1 cellular context compared by ENCODE assay signal in the genomic region with DNA sequence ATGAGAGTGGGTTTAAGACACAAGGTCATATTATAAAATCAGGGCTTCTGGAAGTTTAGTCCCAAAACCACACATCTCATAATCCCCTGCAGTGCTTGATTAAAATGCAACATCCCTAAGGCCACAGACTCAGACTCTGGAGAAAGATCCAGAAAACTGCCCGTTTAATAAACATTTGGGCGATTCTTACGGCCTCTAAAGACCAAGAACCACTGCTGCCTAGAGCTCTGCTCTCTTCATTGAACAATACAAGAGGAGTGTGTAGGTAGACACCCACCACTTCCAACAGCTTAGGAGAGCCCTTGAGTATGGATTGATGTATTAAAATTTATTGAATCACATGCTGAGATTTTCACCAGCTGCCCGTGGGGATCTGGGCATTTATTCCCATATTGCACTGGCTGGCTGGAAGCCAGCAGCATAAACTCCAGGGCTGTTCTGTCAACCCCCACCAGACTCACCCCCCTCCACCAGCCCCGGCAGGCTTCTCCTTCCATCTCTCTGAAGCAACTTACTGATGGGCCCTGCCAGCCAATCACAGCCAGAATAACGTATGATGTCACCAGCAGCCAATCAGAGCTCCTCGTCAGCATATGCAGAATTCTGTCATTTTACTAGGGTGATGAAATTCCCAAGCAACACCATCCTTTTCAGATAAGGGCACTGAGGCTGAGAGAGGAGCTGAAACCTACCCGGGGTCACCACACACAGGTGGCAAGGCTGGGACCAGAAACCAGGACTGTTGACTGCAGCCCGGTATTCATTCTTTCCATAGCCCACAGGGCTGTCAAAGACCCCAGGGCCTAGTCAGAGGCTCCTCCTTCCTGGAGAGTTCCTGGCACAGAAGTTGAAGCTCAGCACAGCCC.
TF ChIP-seq lines count a peak whose summit lies in the region.

No MANE protein-coding gene starts in this region.

TF ChIP-seq in K562, 482 proteins besides CTCF, POLR2A, EP300 and RAD21 (continued from another document):
- TF ChIP-seq CEBPG (CRISPR knock-in tag; IDR thresholded peaks at IDR 0.05): peak; percentile 99
- peak; percentile 98 to 100 for TF ChIP-seq CEBPG (tag; conservative IDR thresholded peaks at IDR 0.05 in 1 of 2, IDR thresholded peaks at IDR 0.05 in 1 of 2)
- peak; percentile 42; the same call in 1 of the 2 replicates for TF ChIP-seq CREB1 (IDR thresholded peaks at IDR 0.05)
- TF ChIP-seq CREB1 (CRISPR knock-in tag; IDR thresholded peaks at IDR 0.05): no peak; the same call in 1 of the 2 replicates
- peak; percentile 72 for TF ChIP-seq CREM (IDR thresholded peaks at IDR 0.05; ENCODE audit: low read depth)
- peak; percentile 83 for TF ChIP-seq FOS (IDR thresholded peaks at IDR 0.05; ENCODE audit: extremely low read depth, insufficient read length)
- TF ChIP-seq ZNF263 (CRISPR knock-in tag; IDR thresholded peaks at IDR 0.05; ENCODE audit: borderline replicate concordance): peak; percentile 27; the same call in 1 of the 2 replicates
- peak; percentile 75 to 86 for TF ChIP-seq AFF1 (IDR thresholded peaks at IDR 0.05; ENCODE audit: low read depth in 1 of 2, partially characterized antibody in 2 of 2)
- peak; percentile 54 for TF ChIP-seq SUPT5H (IDR thresholded peaks at IDR 0.05)
- TF ChIP-seq ZNF224 (CRISPR knock-in tag; IDR thresholded peaks at IDR 0.05): no peak
- peak; percentile 13; the same call in 1 of the 2 replicates for TF ChIP-seq PATZ1 (CRISPR knock-in tag; IDR thresholded peaks at IDR 0.05; ENCODE audit: borderline replicate concordance)
- TF ChIP-seq, protein P1, sequence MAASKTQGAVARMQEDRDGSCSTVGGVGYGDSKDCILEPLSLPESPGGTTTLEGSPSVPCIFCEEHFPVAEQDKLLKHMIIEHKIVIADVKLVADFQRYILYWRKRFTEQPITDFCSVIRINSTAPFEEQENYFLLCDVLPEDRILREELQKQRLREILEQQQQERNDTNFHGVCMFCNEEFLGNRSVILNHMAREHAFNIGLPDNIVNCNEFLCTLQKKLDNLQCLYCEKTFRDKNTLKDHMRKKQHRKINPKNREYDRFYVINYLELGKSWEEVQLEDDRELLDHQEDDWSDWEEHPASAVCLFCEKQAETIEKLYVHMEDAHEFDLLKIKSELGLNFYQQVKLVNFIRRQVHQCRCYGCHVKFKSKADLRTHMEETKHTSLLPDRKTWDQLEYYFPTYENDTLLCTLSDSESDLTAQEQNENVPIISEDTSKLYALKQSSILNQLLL (CRISPR knock-in tag; IDR thresholded peaks at IDR 0.05; ENCODE audit: borderline replicate concordance): no peak
- TF ChIP-seq MNT (conservative IDR thresholded peaks at IDR 0.05): peak in 1 of 2 experiments; percentile 36; a peak in 2 of 4 replicates
- peak; percentile 12; the same call in 1 of the 2 replicates for TF ChIP-seq PTTG1 (tag; IDR thresholded peaks at IDR 0.05; ENCODE audit: low read depth)
